8 cellular contexts compared by ENCODE assay signal in the genomic region with DNA sequence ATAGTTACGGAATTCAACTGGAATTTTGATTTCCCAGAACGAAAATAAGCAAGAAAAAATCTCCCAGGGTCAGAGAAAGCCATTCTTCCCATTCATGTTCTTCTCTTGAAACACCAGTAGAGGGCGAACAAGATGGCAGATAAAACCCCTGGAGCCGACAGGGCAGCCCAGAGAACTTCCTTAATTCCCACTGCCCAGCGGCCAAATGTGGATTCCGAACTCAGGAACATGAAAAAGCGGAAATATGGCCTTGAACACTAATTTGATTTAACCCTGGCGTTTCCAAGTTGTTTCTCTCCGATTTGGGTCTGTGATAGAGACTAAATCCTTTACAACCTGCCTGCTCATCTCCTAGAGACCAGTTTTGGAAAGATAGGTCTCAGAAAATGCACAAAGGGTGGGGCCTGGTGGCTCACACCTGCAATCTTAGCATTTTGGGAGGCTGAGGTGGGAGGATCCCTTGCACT.
A peak's percentile ranks its signal among the peaks of the same experiment; 100 is the strongest.
DNase-seq lines count a peak whose midpoint lies in the region; TF ChIP-seq lines count a peak whose summit lies in the region.

No MANE protein-coding gene starts in this region.

- peak overlapping the region; percentile 35 for H3K4me2 ChIP-seq in MM.1S (ENCODE audit: low read depth, low read length)

- DNase-seq in Caki2 (ENCODE audit: low read depth): peak; percentile 64
- peak; percentile 58 for DNase-seq in GM20000 (ENCODE audit: low spot score)
- DNase-seq in MM.1S: peak; percentile 32
- DNase-seq in RWPE1 (ENCODE audit: low spot score): peak; percentile 74
- DNase-seq in brain microvascular endothelial cell: peak; percentile 52
- peak; percentile 32 to 50 for DNase-seq in hippocampal formation (lab: John Stamatoyannopoulos, UW)
- DNase-seq in skeletal muscle cell (ENCODE audit: low read depth): peak; percentile 16
- DNase-seq in GOT3 (lab: John Stamatoyannopoulos, UW): no peak

- no peaks in the 10 kb centered on the region for H3K79me2 ChIP-seq in MM.1S (ENCODE audit: low read length)

- POLR2A ChIA-PET in RWPE1 (lab: Yijun Ruan, JAX; ENCODE audit: low non-redundant PET): no interaction called here

- H3F3A ChIP-seq in MM.1S (ENCODE audit: insufficient read depth, low read length): no peaks in the 10 kb centered on the region; the same call in 1 of the 2 replicates

- peaks cover 20% of the 10 kb centered on the region for H3K4me1 ChIP-seq in MM.1S (ENCODE audit: low read length)

- H3K27me3 ChIP-seq in MM.1S (replicated peaks; ENCODE audit: insufficient read depth, low read length) (no peaks in the 10 kb centered on the region), brain microvascular endothelial cell (replicated peaks) (no peaks in the 10 kb centered on the region)

- no peaks in the 10 kb centered on the region for H3K9me3 ChIP-seq in MM.1S (replicated peaks; ENCODE audit: insufficient read depth, low read length)

- no peak overlapping the region for H3K27ac ChIP-seq in MM.1S (ENCODE audit: low read length)
- H3K27ac ChIP-seq in RWPE1: no peak overlapping the region
- H3K27ac ChIP-seq in brain microvascular endothelial cell: no peak overlapping the region

- peak overlapping the region; percentile 68 for H2AFZ ChIP-seq in MM.1S (ENCODE audit: low read length)

- H3K4me3 ChIP-seq in MM.1S (ENCODE audit: low read length) (no peak overlapping the region), brain microvascular endothelial cell (ENCODE audit: low read depth, low read length) (no peak overlapping the region), skeletal muscle cell (ENCODE audit: low read depth, low read length) (no peak overlapping the region)

- H3K36me3 ChIP-seq in MM.1S (replicated peaks; ENCODE audit: insufficient read depth, low read length) (no peaks in the 10 kb centered on the region), brain microvascular endothelial cell (replicated peaks) (no peaks in the 10 kb centered on the region)

- H4K20me1 ChIP-seq in MM.1S (ENCODE audit: insufficient read depth, low read length): no peaks in the 10 kb centered on the region

- TF ChIP-seq CTCF in GM20000 (IDR thresholded peaks at IDR 0.05; ENCODE audit: extremely low read depth, missing control alignments) (peak; percentile 49), MM.1S (IDR thresholded peaks at IDR 0.05; ENCODE audit: low read length) (peak; percentile 79), RWPE1 (conservative IDR thresholded peaks at IDR 0.05; ENCODE audit: low read depth) (peak; percentile 82), brain microvascular endothelial cell (IDR thresholded peaks at IDR 0.05; ENCODE audit: low read depth, low read length, missing control alignments) (peak; percentile 85)

- H3K9ac ChIP-seq in MM.1S (ENCODE audit: low read length): no peak overlapping the region

- in situ Hi-C loops in Caki2 (cut with HindIII; ENCODE audit: low pct_unique_long_range_greater_than_20kb, low sequenced_read_pairs) (no loop called here), brain microvascular endothelial cell (cut with HindIII; ENCODE audit: low pct_ligation_motif_present, low sequenced_read_pairs) (no loop called here)

- H3K9me2 ChIP-seq in MM.1S (replicated peaks; ENCODE audit: insufficient read depth, low read length): no peaks in the 10 kb centered on the region

- CTCF ChIA-PET in RWPE1 (lab: Yijun Ruan, JAX): interaction anchor here (0.6 to 1.2 kb wide), 3 partner anchors 9 to 145 kb away, joined by 3 to 5 read pairs (median 4); no protein-coding TSS in a partner anchor
